ENCODE assay signal across 20 cellular contexts in genomic region chr4:94595013-94595412, GRCh38.
DNase-seq lines count a peak whose midpoint lies in the region; ATAC-seq and TF ChIP-seq lines count a peak whose summit lies in the region.
"Had no signal": no experiment of that assay in that cellular context is flagged by ENCODE, and none has a peak within 500 bp of the region (broad histone marks: within the 10 kb centered on the region; RNA-seq: fewer than 3 reads in every experiment).

No MANE protein-coding gene starts in this region.

- H3K27ac ChIP-seq in cardiac muscle cell (peak overlapping the region; percentile 63), right cardiac atrium (ENCODE audit: low read length) (no peak overlapping the region), VCaP (peak overlapping the region; percentile 25; the same call in 1 of the 2 replicates), neutrophil (peak overlapping the region; percentile 19), tibial artery (peak overlapping the region; percentile 29 to 33), PC-3 (ENCODE audit: low read length) (no peak overlapping the region)
- H3K27ac ChIP-seq: SK-N-MC had no signal

- WGBS in right cardiac atrium = 44% methylated on average over 1 of the region's 1 CpG

- no peak overlapping the region for H3K4me2 ChIP-seq in PC-3 (ENCODE audit: low read length)

- BruUV-seq in PC-3 (replicated peaks; lab: Mats Ljungman, UMichigan) = no TSS peak

- H3K27me3 ChIP-seq in cardiac muscle cell = no peaks in the 10 kb centered on the region
- H3K27me3 ChIP-seq in right cardiac atrium (ENCODE audit: control insufficient read depth, insufficient read depth) = no peaks in the 10 kb centered on the region
- H3K27me3 ChIP-seq in neutrophil = no peaks in the 10 kb centered on the region
- no peaks in the 10 kb centered on the region for H3K27me3 ChIP-seq in tibial artery
- H3K27me3 ChIP-seq in PC-3 (ENCODE audit: low read length) = no peaks in the 10 kb centered on the region
- H3K27me3 ChIP-seq: MG63 had no signal

- H3F3A ChIP-seq in PC-3 (ENCODE audit: low read length, unreplicated experiment) = no peaks in the 10 kb centered on the region

- POLR2A ChIA-PET in PC-3 (lab: Charles Lee; ENCODE audit: unreplicated experiment) = no interaction called here

- H3K79me2 ChIP-seq in PC-3 (ENCODE audit: low read length) = no peaks in the 10 kb centered on the region

- H3K4me1 ChIP-seq in cardiac muscle cell (ENCODE audit: low read depth) (peaks cover 27% of the 10 kb centered on the region), right cardiac atrium (ENCODE audit: control insufficient read depth, insufficient read depth, low read length) (peaks cover 1% of the 10 kb centered on the region), neutrophil (ENCODE audit: control insufficient read depth in 1 of 2, insufficient read depth in 1 of 2, low read depth in 1 of 2, low read length in 1 of 2) (peaks cover 19 to 28% of the 10 kb centered on the region in 2 experiments), tibial artery (peaks cover 0 to 55% (median 21%) of the 10 kb centered on the region in 4 donors), PC-3 (ENCODE audit: insufficient read depth, low read length) (0 out of 2 replicates have a peak, but pooled peaks cover 8% of the 10 kb centered on the region)

- CTCF ChIA-PET in PC-3 (lab: Charles Lee) = no interaction called here

- H3K4me3 ChIP-seq in cardiac muscle cell (no peak overlapping the region), right cardiac atrium (ENCODE audit: low read length) (no peak overlapping the region), neutrophil (ENCODE audit: low read depth in 1 of 2, low read length in 1 of 2) (no peak overlapping the region), tibial artery (no peak overlapping the region), PC-3 (ENCODE audit: low read length) (no peak overlapping the region)
- H3K4me3 ChIP-seq: GM12878, MG63, SK-N-MC had no signal

- intact Hi-C loops in right cardiac atrium (cut with DNase I) = loop anchor here in 3 of 4 donors (2.0 to 10.0 kb wide), 3 partner anchors 140 to 188 kb away; partner anchors contain the start of gene PDLIM5 (in 2 of the 3)
- intact Hi-C loops in tibial artery (cut with DNase I; ENCODE audit: low total_unique reads) = no loop called here
- intact Hi-C loops in PC-3 (cut with micrococcal nuclease) = loop anchor here (1.0 to 5.0 kb wide), 2 partner anchors 48 to 143 kb away; no protein-coding TSS in a partner anchor

- no peak overlapping the region for H2AFZ ChIP-seq in PC-3 (ENCODE audit: low read length)

- no peaks in the 10 kb centered on the region for H4K20me1 ChIP-seq in PC-3 (ENCODE audit: low read length)

- no peak overlapping the region for H3K9ac ChIP-seq in PC-3 (ENCODE audit: low read length)

- no peaks in the 10 kb centered on the region for H3K9me2 ChIP-seq in PC-3 (replicated peaks; ENCODE audit: low read length)

- TF ChIP-seq CTCF in cardiac muscle cell (IDR thresholded peaks at IDR 0.05; ENCODE audit: low read depth, low read length) (no peak), VCaP (conservative IDR thresholded peaks at IDR 0.05) (no peak), neutrophil (IDR thresholded peaks at IDR 0.05) (no peak), tibial artery (IDR thresholded peaks at IDR 0.05) (no peak), PC-3 (conservative IDR thresholded peaks at IDR 0.05; ENCODE audit: low read depth, low read length) (no peak)

- H3K9me3 ChIP-seq in cardiac muscle cell (ENCODE audit: low read depth) (no peaks in the 10 kb centered on the region), right cardiac atrium (ENCODE audit: control insufficient read depth, low read length) (no peaks in the 10 kb centered on the region), neutrophil (no peaks in the 10 kb centered on the region), tibial artery (no peaks in the 10 kb centered on the region), PC-3 (ENCODE audit: low read length) (no peaks in the 10 kb centered on the region)
- H3K9me3 ChIP-seq: Caco-2, MG63 had no signal

- ATAC-seq in right cardiac atrium (no peak), PC-3 (no peak)
- ATAC-seq: GM12878 had no signal

- H3K36me3 ChIP-seq in cardiac muscle cell (peaks cover 64% of the 10 kb centered on the region), neutrophil (no peaks in the 10 kb centered on the region), tibial artery (peaks cover 11 to 13% (median 13%) of the 10 kb centered on the region in 3 donors), PC-3 (ENCODE audit: low read depth, low read length) (no peaks in the 10 kb centered on the region)

- DNase-seq in cardiac muscle cell (ENCODE audit: low read depth in 1 of 2, low spot score in 1 of 2) (no peak), right cardiac atrium (no peak), tibial artery (no peak), SW 1271 (lab: John Stamatoyannopoulos, UW) (no peak), PC-3 (no peak), GM19240 (ENCODE audit: insufficient read length, low spot score) (no peak)
- DNase-seq: Caco-2; CD4-positive, alpha-beta T cell; Karpas-422; MG63; NCI-H1048; NCI-H1436; NCI-H1930; NCI-H226; NCI-H524; SHP77 had no signal

Comparison
In these comparisons a context has a peak if more than half of its experiments do, and no peak if none do; other contexts are left out.
1. H3K27ac ChIP-seq: peak in cardiac muscle cell (single experiment), VCaP (single experiment), neutrophil (single experiment) and tibial artery (2 of 2); none in right cardiac atrium (single experiment) and PC-3 (single experiment).